ENCODE assay signal across 9 cellular contexts in genomic region chr10:93115661-93116383, GRCh38. TPM values are rescaled to one million over a fixed set of nuclear protein-coding genes. Genes with fewer than 3 reads are reported as not detected.
DNase-seq lines count a peak whose midpoint lies in the region; ATAC-seq and TF ChIP-seq lines count a peak whose summit lies in the region.
"Had no signal": no experiment of that assay in that cellular context is flagged by ENCODE, and none has a peak within 500 bp of the region (broad histone marks: within the 10 kb centered on the region; RNA-seq: fewer than 3 reads in every experiment).

No MANE protein-coding gene starts in this region.

- peaks cover 19% of the 10 kb centered on the region for H3K27me3 Mint-ChIP-seq in chondrocyte (ENCODE audit: low read depth)

- H3K27ac ChIP-seq in right lobe of liver: no peak overlapping the region

- H3K4me1 ChIP-seq in right lobe of liver: peaks cover 0 to 7% (median 0%) of the 10 kb centered on the region in 4 donors

- DNase-seq in COLO829 (ENCODE audit: low spot score): peak; percentile 53
- peak; percentile 59 for DNase-seq in NCI-H146 (lab: John Stamatoyannopoulos, UW)
- DNase-seq in activated CD4-positive, alpha-beta T cell treated with anti-CD3 and anti-CD28 coated beads for 1 hour: peak; percentile 44
- DNase-seq in chondrocyte (ENCODE audit: low spot score): no peak
- DNase-seq in right lobe of liver: peak; percentile 58 to 84 (median 67)
- DNase-seq in stimulated activated CD8-positive, alpha-beta memory T cell treated with anti-CD3 and anti-CD28 coated beads, Interleukin-15, amount 100 ng/mL, for 48 hours (ENCODE audit: low read depth in 2 of 2): peak; percentile 42 to 44

- H3K27me3 ChIP-seq in right lobe of liver: no peaks in the 10 kb centered on the region

- no peak overlapping the region for H3K4me3 ChIP-seq in right lobe of liver

- H3K27ac Mint-ChIP-seq in chondrocyte (ENCODE audit: unreplicated experiment): no peak overlapping the region

- no peak overlapping the region for H3K4me3 Mint-ChIP-seq in chondrocyte (ENCODE audit: unreplicated experiment)

- WGBS in right lobe of liver (ENCODE audit: insufficient coverage, low coverage, low lambda C conversion rate, missing lambda C conversion rate): 45% methylated on average over 3 of the region's 4 CpGs

- H3K36me3 ChIP-seq in right lobe of liver: no peaks in the 10 kb centered on the region

- no peaks in the 10 kb centered on the region for H3K36me3 Mint-ChIP-seq in chondrocyte (ENCODE audit: low read depth)

- ATAC-seq in GM21529 (IDR thresholded peaks at IDR 0.05; ENCODE audit: unreplicated experiment) (peak; percentile 54), right lobe of liver (peak; percentile 90 to 94 (median 92)), HG03280 (IDR thresholded peaks at IDR 0.05; ENCODE audit: unreplicated experiment) (no peak)

- TF ChIP-seq CTCF in chondrocyte (IDR thresholded peaks at IDR 0.05) (peak; percentile 67), right lobe of liver (IDR thresholded peaks at IDR 0.05) (peak; percentile 38 to 58 (median 48))

- intact Hi-C loops in right lobe of liver (cut with DNase I): loop anchor here in 1 of 2 donors (10.0 kb wide), 2 partner anchors 169 to 239 kb away; no protein-coding TSS in a partner anchor

- H3K9me3 ChIP-seq in right lobe of liver: no peaks in the 10 kb centered on the region

- H3K4me1 Mint-ChIP-seq in chondrocyte (ENCODE audit: low read depth): no peaks in the 10 kb centered on the region

- TF ChIP-seq POLR2A in right lobe of liver (IDR thresholded peaks at IDR 0.05): no peak

- H3K9me3 Mint-ChIP-seq in chondrocyte (ENCODE audit: low read depth): no peaks in the 10 kb centered on the region

RNA-seq across cellular contexts. Expression of gene CYP26A1, which starts 42.1 kb away (rescaled TPM):
- total RNA-seq in chondrocyte (0.47 to 1.9 TPM (median 0.49 TPM) in 3 replicates), right lobe of liver (10 to 100 TPM in 3 of 6 experiments, under 1 TPM in 1, not detected in 2; 0.95 to 53.1 (median 12.6) TPM)
- total RNA-seq: activated CD8-positive, alpha-beta memory T cell treated with anti-CD3 and anti-CD28 coated beads for 36 hours had no signal

RNA-seq across cellular contexts. Expression of gene CYP26C1, which starts 55.2 kb away (rescaled TPM):
- 0.10 to 0.25 TPM (median 0.15 TPM) in 3 replicates for total RNA-seq in chondrocyte
- under 1 TPM in 3 of 6 experiments, not detected in 3; 0.07 to 0.12 (median 0.10) TPM for total RNA-seq in right lobe of liver
